ENCODE assay signal across 1 cellular context in the genomic region with DNA sequence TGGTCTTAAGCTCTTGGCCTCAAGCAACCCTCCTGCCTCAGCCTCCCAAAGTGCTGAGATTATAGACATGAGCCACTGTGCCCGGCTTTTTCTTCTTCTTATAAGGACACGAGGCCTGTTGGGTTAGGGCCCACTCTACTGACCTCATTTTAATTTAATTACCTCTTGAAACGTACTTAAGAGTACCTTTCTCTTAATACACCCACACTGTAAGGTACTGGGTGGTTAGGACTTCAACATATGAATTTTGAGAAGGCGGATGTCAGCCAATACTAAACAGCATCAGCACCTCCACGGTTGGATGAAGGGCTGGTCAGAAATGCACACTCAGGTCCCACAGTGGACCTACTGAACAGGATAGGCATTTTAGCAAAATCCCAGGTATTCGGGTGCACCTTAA. TPM values are rescaled to one million over a fixed set of nuclear protein-coding genes. Genes with fewer than 3 reads are reported as not detected.
"Had no signal": no experiment of that assay in that cellular context is flagged by ENCODE, and none has a peak within 500 bp of the region (broad histone marks: within the 10 kb centered on the region; RNA-seq: fewer than 3 reads in every experiment).

No MANE protein-coding gene starts in this region.

RNA-seq across cellular contexts. Expression of a gene that starts 7.9 kb away (rescaled TPM):
- total RNA-seq: G401 had no signal
